In the genomic region with DNA sequence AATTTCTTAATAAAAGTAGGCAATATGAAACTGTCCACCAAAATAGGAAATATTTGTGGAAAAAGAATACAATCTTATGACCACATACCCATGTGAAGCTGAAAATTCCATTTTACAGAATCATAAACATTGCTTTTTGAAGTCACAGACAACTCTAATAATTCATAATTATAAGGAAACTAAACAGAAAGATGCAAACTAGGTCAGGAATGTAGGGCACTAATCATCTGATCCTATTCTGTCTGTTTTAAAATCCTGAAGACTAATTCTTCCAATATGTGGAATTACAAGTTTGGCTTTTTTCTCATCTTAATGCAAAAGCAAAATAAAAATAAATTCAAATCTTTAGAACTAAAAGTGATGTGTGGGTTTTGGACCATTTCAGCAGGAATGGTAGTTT, we compare ENCODE assay signal across 29 cellular contexts.
"Had no signal": no experiment of that assay in that cellular context is flagged by ENCODE, and none has a peak within 500 bp of the region (broad histone marks: within the 10 kb centered on the region; RNA-seq: fewer than 3 reads in every experiment).

No MANE protein-coding gene starts in this region.

- H3K27ac ChIP-seq: brain microvascular endothelial cell, SJCRH30, VCaP had no signal

- H3K4me3 ChIP-seq: SJCRH30 had no signal

- H3K9me3 ChIP-seq: SJCRH30 had no signal

- DNase-seq: activated B cell treated with CpG ODN at 0.5 μM for 24 hours; activated CD4-positive, alpha-beta memory T cell treated with anti-CD3 and anti-CD28 coated beads for 36 hours; activated CD4-positive, alpha-beta T cell treated with anti-CD3 and anti-CD28 coated beads for 4 hours; activated CD4-positive, alpha-beta T cell treated with anti-CD3 and anti-CD28 coated beads, Interleukin-2, amount 50 U/mL, for 1 hour; activated CD4-positive, CD25-positive, alpha-beta regulatory T cell treated with anti-CD3 and anti-CD28 coated beads, Interleukin-2, amount 50 U/mL, for 72 hours; activated CD8-positive, alpha-beta memory T cell treated with anti-CD3 and anti-CD28 coated beads, Interleukin-2, amount 50 U/mL, for 4 hours; activated gamma-delta T cell treated with Interleukin-2 at 50 U/mL for 16 hours; activated naive CD4-positive, alpha-beta T cell treated with anti-CD3 and anti-CD28 coated beads, Interleukin-2, amount 10 ng/mL, durations not matched to agents 7 days and 5 days; activated naive CD8-positive, alpha-beta T cell treated with anti-CD3 and anti-CD28 coated beads, Interleukin-2, amount 50 U/mL, for 24 hours; activated T-cell treated with anti-CD3 and anti-CD28 coated beads for 4 hours; activated T-cell treated with anti-CD3 and anti-CD28 coated beads, Interleukin-2, amount 50 U/mL, for 4 hours; amniotic stem cell; aorta; brain microvascular endothelial cell; central memory CD4-positive, alpha-beta T cell; Karpas-422; NCI-H1436 treated with DMSO at 0.1 percent for 48 hours; NCI-H1694 treated with DMSO at 0.1 percent for 48 hours; NCI-H2029; NCI-H345; NCI-H524 treated with DMSO at 0.1 percent for 48 hours; SHP77; SJCRH30; SW 1271; T-helper 1 cell; T-helper 2 cell; T-helper 9 cell had no signal

- H3K4me1 ChIP-seq: SJCRH30 had no signal

- H3K36me3 ChIP-seq: brain microvascular endothelial cell, SJCRH30 had no signal

- ATAC-seq: activated naive CD8-positive, alpha-beta T cell treated with anti-CD3 and anti-CD28 coated beads, Interleukin-2, amount 50 U/mL, for 24 hours; activated T-cell treated with anti-CD3 and anti-CD28 coated beads, Interleukin-2, amount 50 U/mL, for 4 hours; Panc1 had no signal

- H3K27me3 ChIP-seq: brain microvascular endothelial cell, SJCRH30 had no signal
